Comparison of ENCODE assay signal across 8 cellular contexts in genomic region chr6:33298773-33299236, GRCh38. TPM values are rescaled to one million over a fixed set of nuclear protein-coding genes. Genes with fewer than 3 reads are reported as not detected.
A peak's percentile ranks its signal among the peaks of the same experiment; 100 is the strongest.
DNase-seq lines count a peak whose midpoint lies in the region; ATAC-seq and TF ChIP-seq lines count a peak whose summit lies in the region.

Gene RGL2, minus strand, starts transcription at chr6:33298942. Its CDS starts 332 bp downstream, at chr6:33298610.

- peaks cover 54% of the 10 kb centered on the region for H3K36me3 Mint-ChIP-seq in activated CD8-positive, alpha-beta T cell treated with anti-CD3 and anti-CD28 coated beads, Interleukin-2, amount 10 ng/mL, durations not matched to agents 7 days and 5 days (ENCODE audit: low read depth)

- no peak for TF ChIP-seq CTCF in mucosa of descending colon (IDR thresholded peaks at IDR 0.05)

- H3K4me1 ChIP-seq in esophagus (ENCODE audit: control insufficient read depth in 2 of 2, insufficient read depth in 2 of 2, low read length in 1 of 2) = peaks cover 0 to 8% of the 10 kb centered on the region in 2 donors
- H3K4me1 ChIP-seq in mucosa of descending colon (ENCODE audit: low read depth) = peaks cover 17% of the 10 kb centered on the region

- intact Hi-C loops in mucosa of descending colon (cut with DNase I, micrococcal nuclease) = no loop called here

- ATAC-seq in HG02588 (IDR thresholded peaks at IDR 0.05; ENCODE audit: unreplicated experiment) (peak; percentile 16), mucosa of descending colon (peak; percentile 71)
- ATAC-seq in activated CD8-positive, alpha-beta T cell treated with anti-CD3 and anti-CD28 coated beads, Interleukin-2, amount 10 ng/mL, durations not matched to agents 7 days and 5 days = peak; percentile 43

- DNase-seq in NCI-H1417 (lab: John Stamatoyannopoulos, UW) (peak in 2 of 3 experiments; percentile 82 to 83), NCI-H1417 treated with DMSO at 0.1 percent for 48 hours (lab: John Stamatoyannopoulos, UW) (no peak), NCI-H226 (peak; percentile 73), mucosa of descending colon (peak; percentile 84 to 93 (median 87)), substantia nigra (lab: John Stamatoyannopoulos, UW) (peak in 45 of 49 donors; percentile 42 to 90 (median 80))
- peak; percentile 78 for DNase-seq in activated CD8-positive, alpha-beta T cell treated with anti-CD3 and anti-CD28 coated beads, Interleukin-2, amount 10 ng/mL, durations not matched to agents 7 days and 5 days

- H3K27ac ChIP-seq in esophagus (ENCODE audit: low read depth in 2 of 2, low read length in 1 of 2) (peak within 1 kb of the TSS; percentile 99 to 100), substantia nigra (ENCODE audit: low read depth, low read length, poor library complexity, severe bottlenecking) (peak within 1 kb of the TSS; percentile 98)

- H3K36me3 ChIP-seq in esophagus (ENCODE audit: control insufficient read depth in 2 of 2, insufficient read depth in 2 of 2, low read length in 1 of 2) (peaks cover 9 to 16% of the 10 kb centered on the region in 2 donors), mucosa of descending colon (ENCODE audit: low read depth) (no peaks in the 10 kb centered on the region)

- H3K4me1 Mint-ChIP-seq in activated CD8-positive, alpha-beta T cell treated with anti-CD3 and anti-CD28 coated beads, Interleukin-2, amount 10 ng/mL, durations not matched to agents 7 days and 5 days (ENCODE audit: low read depth) = peaks cover 37% of the 10 kb centered on the region

- WGBS in esophagus, 2 donors = 1% methylated on average over 13 to 34 of the region's 34 CpGs

- H3K27me3 ChIP-seq in esophagus (ENCODE audit: control insufficient read depth in 1 of 2, insufficient read depth in 2 of 2, low read length in 2 of 2) = no peaks in the 10 kb centered on the region

- CTCF ChIA-PET in activated CD8-positive, alpha-beta T cell treated with anti-CD3 and anti-CD28 coated beads, Interleukin-2, amount 10 ng/mL, durations not matched to agents 7 days and 5 days (lab: Charles Lee) = interaction anchor here (0.7 to 6.6 kb wide), 15 partner anchors 9 to 92 kb away, joined by 3 to 51 read pairs (median 6); partner anchors contain the start of genes B3GALT4, PFDN6, RPS18 and TAPBP

- POLR2A ChIA-PET in activated CD8-positive, alpha-beta T cell treated with anti-CD3 and anti-CD28 coated beads, Interleukin-2, amount 10 ng/mL, durations not matched to agents 7 days and 5 days (lab: Charles Lee) = interaction anchor here (0.9 to 4.6 kb wide), 9 partner anchors 8 to 454 kb away, joined by 3 to 54 read pairs (median 17); partner anchors contain the start of genes B3GALT4, PFDN6, RPS18 and TAPBP

- H3K9me3 Mint-ChIP-seq in activated CD8-positive, alpha-beta T cell treated with anti-CD3 and anti-CD28 coated beads, Interleukin-2, amount 10 ng/mL, durations not matched to agents 7 days and 5 days (ENCODE audit: insufficient read depth) = no peaks in the 10 kb centered on the region

- H3K27ac Mint-ChIP-seq in activated CD8-positive, alpha-beta T cell treated with anti-CD3 and anti-CD28 coated beads, Interleukin-2, amount 10 ng/mL, durations not matched to agents 7 days and 5 days = peak within 1 kb of the TSS; percentile 99

- H3K9me3 ChIP-seq in esophagus (ENCODE audit: control insufficient read depth in 2 of 2, insufficient read depth in 1 of 2, low read depth in 1 of 2, low read length in 1 of 2) = no peaks in the 10 kb centered on the region
- no peaks in the 10 kb centered on the region for H3K9me3 ChIP-seq in mucosa of descending colon

- no peaks in the 10 kb centered on the region for H3K27me3 Mint-ChIP-seq in activated CD8-positive, alpha-beta T cell treated with anti-CD3 and anti-CD28 coated beads, Interleukin-2, amount 10 ng/mL, durations not matched to agents 7 days and 5 days (ENCODE audit: low read depth)

- H3K4me3 ChIP-seq in esophagus (ENCODE audit: low read depth in 1 of 2, low read length in 2 of 2) (peak within 1 kb of the TSS; percentile 76 to 90), mucosa of descending colon (peak within 1 kb of the TSS; percentile 49)

- peak within 1 kb of the TSS; percentile 98 for H3K4me3 Mint-ChIP-seq in activated CD8-positive, alpha-beta T cell treated with anti-CD3 and anti-CD28 coated beads, Interleukin-2, amount 10 ng/mL, durations not matched to agents 7 days and 5 days

RNA-seq across cellular contexts. Expression of gene RGL2, which starts in this region (rescaled TPM):
- 10 to 100 TPM; 50.8 to 58.2 TPM for total RNA-seq in activated CD8-positive, alpha-beta T cell treated with anti-CD3 and anti-CD28 coated beads, Interleukin-2, amount 10 ng/mL, durations not matched to agents 7 days and 5 days
- 100 to 1,000 TPM in 1 of 2 donors, 10 to 100 TPM in 1; 58.7 to 134 TPM for polyA plus RNA-seq in esophagus
- 10 to 100 TPM; 26.4 to 64.6 (median 38.9) TPM for total RNA-seq in mucosa of descending colon

Comparison
In these comparisons a context has a peak if more than half of its experiments do, and no peak if none do; other contexts are left out.
1. ATAC-seq: peak in every context shown above with its lines; median percentile 71 in mucosa of descending colon; 43 in activated CD8-positive, alpha-beta T cell treated with anti-CD3 and anti-CD28 coated beads, Interleukin-2, amount 10 ng/mL, durations not matched to agents 7 days and 5 days; 16 in HG02588.